22 cellular contexts compared by ENCODE assay signal in the genomic region with DNA sequence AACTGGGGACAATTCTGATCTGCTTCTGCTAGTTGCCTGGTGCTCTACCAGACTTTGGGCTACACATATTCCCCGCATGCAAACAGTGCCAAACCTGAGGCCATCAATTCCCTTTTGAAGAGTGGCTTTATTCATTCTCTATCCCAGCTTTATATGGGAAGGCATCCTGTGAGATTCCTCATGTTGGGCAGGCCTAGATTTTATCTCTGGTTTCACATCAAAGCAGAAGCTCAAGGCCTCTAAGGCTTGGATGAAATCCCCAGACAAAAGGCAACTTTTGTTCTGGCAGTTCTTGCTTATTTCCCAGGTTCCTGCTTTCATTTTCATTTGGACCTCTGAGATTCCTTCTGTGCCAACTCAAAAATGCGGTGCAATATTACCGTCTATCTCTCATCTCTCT.
A peak's percentile ranks its signal among the peaks of the same experiment; 100 is the strongest.
DNase-seq lines count a peak whose midpoint lies in the region; ATAC-seq and TF ChIP-seq lines count a peak whose summit lies in the region.
"Had no signal": no experiment of that assay in that cellular context is flagged by ENCODE, and none has a peak within 500 bp of the region (broad histone marks: within the 10 kb centered on the region; RNA-seq: fewer than 3 reads in every experiment).

No MANE protein-coding gene starts in this region.

- H4K91ac ChIP-seq in neuronal stem cell (ENCODE audit: low read depth, low read length, poor library complexity), result no peak overlapping the region

- no peaks in the 10 kb centered on the region for H3K9me2 ChIP-seq in GM23338 (ENCODE audit: insufficient read depth)

- TF ChIP-seq EP300 in suprapubic skin (IDR thresholded peaks at IDR 0.05), result no peak

- no peak overlapping the region for H2BK5ac ChIP-seq in neuronal stem cell (ENCODE audit: low read length)

- H3K4me2 ChIP-seq in GM23338 (no peak overlapping the region), neuronal stem cell (ENCODE audit: insufficient read depth, low read length, poor library complexity, severe bottlenecking) (no peak overlapping the region)
- H3K4me2 ChIP-seq: BLaER1 had no signal

- H2AK5ac ChIP-seq in neuronal stem cell (ENCODE audit: low read depth, low read length), result no peak overlapping the region

- no peaks in the 10 kb centered on the region for H3K36me3 Mint-ChIP-seq in GM23338 (ENCODE audit: low read depth)
- H3K36me3 Mint-ChIP-seq: CD14-positive monocyte; CD4-positive, alpha-beta memory T cell; CD4-positive, CD25-positive, alpha-beta regulatory T cell; CD8-positive, alpha-beta memory T cell had no signal

- ATAC-seq in GM23338, result no peak
- no peak for ATAC-seq in HG02840 (IDR thresholded peaks at IDR 0.05; ENCODE audit: low FRiP score, unreplicated experiment)
- ATAC-seq in HG02623 (IDR thresholded peaks at IDR 0.05; ENCODE audit: unreplicated experiment), result no peak
- ATAC-seq: GM12878 had no signal

- H3K4me1 ChIP-seq in GM23338 (ENCODE audit: insufficient read depth), result no peaks in the 10 kb centered on the region
- H3K4me1 ChIP-seq in neuronal stem cell (ENCODE audit: control insufficient read depth in 2 of 2, insufficient read depth in 1 of 2, low read depth in 1 of 2, low read length in 2 of 2), result peaks cover 0 to 1% of the 10 kb centered on the region in 2 donors
- H3K4me1 ChIP-seq in suprapubic skin, result no peaks in the 10 kb centered on the region
- H3K4me1 ChIP-seq in Peyer's patch, result no peaks in the 10 kb centered on the region
- H3K4me1 ChIP-seq: BLaER1, Caco-2 had no signal

- no peaks in the 10 kb centered on the region for H3K4me1 Mint-ChIP-seq in GM23338
- H3K4me1 Mint-ChIP-seq: CD14-positive monocyte; CD4-positive, alpha-beta memory T cell; CD4-positive, CD25-positive, alpha-beta regulatory T cell; CD8-positive, alpha-beta memory T cell had no signal

- TF ChIP-seq CTCF in GM23338 (conservative IDR thresholded peaks at IDR 0.05; ENCODE audit: low read depth in 2 of 2) (no peak), suprapubic skin (IDR thresholded peaks at IDR 0.05) (no peak), Peyer's patch (IDR thresholded peaks at IDR 0.05) (no peak)

- no peaks in the 10 kb centered on the region for H3K9me3 Mint-ChIP-seq in GM23338
- H3K9me3 Mint-ChIP-seq: CD4-positive, CD25-positive, alpha-beta regulatory T cell had no signal

- H3K18ac ChIP-seq in neuronal stem cell (ENCODE audit: low read length), result no peak overlapping the region

- DNase-seq in GM23338 (ENCODE audit: low spot score) (no peak), SK-MEL-5 (ENCODE audit: low read depth, low spot score) (peak; percentile 35), foreskin melanocyte (peak; percentile 44), neuronal stem cell (ENCODE audit: low spot score) (no peak), suprapubic skin (ENCODE audit: low spot score in 2 of 2) (no peak), Peyer's patch (no peak)
- DNase-seq: 8988T; ACHN; BE2C; C1 segment of cervical spinal cord; Caco-2; Calu3; CD4-positive, alpha-beta memory T cell; CD4-positive, CD25-positive, alpha-beta regulatory T cell; CD8-positive, alpha-beta memory T cell; DMS79 treated with DMSO at 0.1 percent for 48 hours; GDM1 had no signal

- no peak overlapping the region for H4K8ac ChIP-seq in neuronal stem cell (ENCODE audit: low read depth, low read length)

- no peak overlapping the region for H3K14ac ChIP-seq in neuronal stem cell (ENCODE audit: low read length)

- no peak overlapping the region for H3K4me3 ChIP-seq in GM23338
- H3K4me3 ChIP-seq in neuronal stem cell (ENCODE audit: low read length in 2 of 2), result no peak overlapping the region
- H3K4me3 ChIP-seq in suprapubic skin, result no peak overlapping the region
- no peak overlapping the region for H3K4me3 ChIP-seq in Peyer's patch
- H3K4me3 ChIP-seq: BLaER1, GM12878 had no signal

- no peaks in the 10 kb centered on the region for H3K27me3 Mint-ChIP-seq in GM23338 (ENCODE audit: insufficient read depth, low read depth, poor library complexity)
- H3K27me3 Mint-ChIP-seq: CD4-positive, alpha-beta memory T cell; CD4-positive, CD25-positive, alpha-beta regulatory T cell; CD8-positive, alpha-beta memory T cell had no signal

- no peak overlapping the region for H2BK15ac ChIP-seq in neuronal stem cell (ENCODE audit: low read length)

- no peak overlapping the region for H2BK12ac ChIP-seq in neuronal stem cell (ENCODE audit: low read length)

- H3K36me3 ChIP-seq in GM23338 (ENCODE audit: insufficient read depth) (no peaks in the 10 kb centered on the region), neuronal stem cell (replicated peaks in 1 of 2; ENCODE audit: control insufficient read depth in 2 of 2, insufficient read depth in 2 of 2, low read length in 2 of 2) (no peaks in the 10 kb centered on the region), suprapubic skin (no peaks in the 10 kb centered on the region), Peyer's patch (no peaks in the 10 kb centered on the region)
- H3K36me3 ChIP-seq: BE2C, BLaER1 had no signal

- in situ Hi-C loops in SK-MEL-5 (cut with HindIII; ENCODE audit: low pct_unique_long_range_greater_than_20kb, low sequenced_read_pairs), result no loop called here

- no peaks in the 10 kb centered on the region for H4K20me1 ChIP-seq in GM23338 (replicated peaks; ENCODE audit: insufficient read depth)
- H4K20me1 ChIP-seq: BLaER1 had no signal

- WGBS in neuronal stem cell (ENCODE audit: extremely low coverage in 2 of 2, insufficient read length in 2 of 2, insufficient replicate concordance in 1 of 2), 2 donors, result no CpG with 5 or more reads among the region's 3 CpGs
- WGBS in suprapubic skin, result 44% methylated on average over 3 of the region's 3 CpGs

- H3K4me3 Mint-ChIP-seq in GM23338, result no peak overlapping the region
- H3K4me3 Mint-ChIP-seq: CD14-positive monocyte; CD4-positive, alpha-beta memory T cell; CD4-positive, CD25-positive, alpha-beta regulatory T cell; CD8-positive, alpha-beta memory T cell had no signal

- H3K27ac ChIP-seq in GM23338 (ENCODE audit: low read depth) (no peak overlapping the region), neuronal stem cell (replicated peaks; ENCODE audit: low read length) (no peak overlapping the region), suprapubic skin (no peak overlapping the region), Peyer's patch (no peak overlapping the region)
- H3K27ac ChIP-seq: BLaER1 had no signal

- H2AFZ ChIP-seq in GM23338 (peak overlapping the region; percentile 15; the same call in 1 of the 2 replicates), neuronal stem cell (ENCODE audit: low read length) (peak overlapping the region; percentile 51)

- no peaks in the 10 kb centered on the region for H3K79me1 ChIP-seq in neuronal stem cell (ENCODE audit: low read depth, low read length)

- no peaks in the 10 kb centered on the region for H3F3A ChIP-seq in GM23338 (replicated peaks; ENCODE audit: low read depth)

- H3K27me3 ChIP-seq in GM23338 (ENCODE audit: insufficient read depth), result no peaks in the 10 kb centered on the region
- no peaks in the 10 kb centered on the region for H3K27me3 ChIP-seq in neuronal stem cell (ENCODE audit: control insufficient read depth in 3 of 3, insufficient read depth in 3 of 3, low read depth in 1 of 3, low read length in 3 of 3)
- no peaks in the 10 kb centered on the region for H3K27me3 ChIP-seq in suprapubic skin
- H3K27me3 ChIP-seq in Peyer's patch, result no peaks in the 10 kb centered on the region
- H3K27me3 ChIP-seq: BE2C, BLaER1 had no signal

- H2BK120ac ChIP-seq in neuronal stem cell (ENCODE audit: low read depth, low read length), result no peak overlapping the region

- H3K27ac Mint-ChIP-seq in GM23338, result no peak overlapping the region
- H3K27ac Mint-ChIP-seq: CD14-positive monocyte; CD4-positive, alpha-beta memory T cell; CD8-positive, alpha-beta memory T cell had no signal

- no peak overlapping the region for H3K9ac ChIP-seq in neuronal stem cell (ENCODE audit: low read depth, low read length, poor library complexity)
- H3K9ac ChIP-seq: BLaER1 had no signal

- H3K9me3 ChIP-seq in neuronal stem cell (replicated peaks in 1 of 2; ENCODE audit: control insufficient read depth in 2 of 2, insufficient read depth in 1 of 2, low read depth in 1 of 2, low read length in 2 of 2) (peaks cover 0 to 8% of the 10 kb centered on the region in 2 donors), suprapubic skin (no peaks in the 10 kb centered on the region), Peyer's patch (no peaks in the 10 kb centered on the region)
- H3K9me3 ChIP-seq: BE2C, BLaER1, Caco-2 had no signal

- no peaks in the 10 kb centered on the region for H3K79me2 ChIP-seq in GM23338 (replicated peaks; ENCODE audit: insufficient read depth)

- no peak overlapping the region for H3K4ac ChIP-seq in neuronal stem cell (ENCODE audit: low read length)

- no peak for TF ChIP-seq POLR2A in suprapubic skin (IDR thresholded peaks at IDR 0.05)
- no peak for TF ChIP-seq POLR2A in Peyer's patch (IDR thresholded peaks at IDR 0.05)

- no peak overlapping the region for H3K23ac ChIP-seq in neuronal stem cell (ENCODE audit: low read depth, low read length, poor library complexity)

TF ChIP-seq in GM23338, 12 proteins besides CTCF, POLR2A, EP300 and RAD21 (continues in another document):
- TF ChIP-seq ZNF114 (CRISPR knock-in tag; IDR thresholded peaks at IDR 0.05) (no peak), STAT1 (IDR thresholded peaks at IDR 0.05; ENCODE audit: unreplicated experiment) (no peak), EZH2 (IDR thresholded peaks at IDR 0.05; ENCODE audit: low read depth, unreplicated experiment) (no peak), EZH2phosphoT487 (IDR thresholded peaks at IDR 0.05; ENCODE audit: unreplicated experiment) (no peak), CREB1 (CRISPR knock-in tag; IDR thresholded peaks at IDR 0.05; ENCODE audit: low read depth) (no peak)
- TF ChIP-seq, protein P1, sequence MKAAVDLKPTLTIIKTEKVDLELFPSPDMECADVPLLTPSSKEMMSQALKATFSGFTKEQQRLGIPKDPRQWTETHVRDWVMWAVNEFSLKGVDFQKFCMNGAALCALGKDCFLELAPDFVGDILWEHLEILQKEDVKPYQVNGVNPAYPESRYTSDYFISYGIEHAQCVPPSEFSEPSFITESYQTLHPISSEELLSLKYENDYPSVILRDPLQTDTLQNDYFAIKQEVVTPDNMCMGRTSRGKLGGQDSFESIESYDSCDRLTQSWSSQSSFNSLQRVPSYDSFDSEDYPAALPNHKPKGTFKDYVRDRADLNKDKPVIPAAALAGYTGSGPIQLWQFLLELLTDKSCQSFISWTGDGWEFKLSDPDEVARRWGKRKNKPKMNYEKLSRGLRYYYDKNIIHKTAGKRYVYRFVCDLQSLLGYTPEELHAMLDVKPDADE (IDR thresholded peaks at IDR 0.05), result no peak

Comparison
In these comparisons a context has a peak if more than half of its experiments do, and no peak if none do; other contexts are left out.
1. DNase-seq: peak in SK-MEL-5 (single experiment) and foreskin melanocyte (single experiment); none in GM23338 (single experiment), neuronal stem cell (single experiment), suprapubic skin (0 of 2) and Peyer's patch (0 of 3).